11 cellular contexts compared by ENCODE assay signal in genomic region chr6:10170816-10171215, GRCh38.
DNase-seq lines count a peak whose midpoint lies in the region; ATAC-seq and TF ChIP-seq lines count a peak whose summit lies in the region.
"Had no signal": no experiment of that assay in that cellular context is flagged by ENCODE, and none has a peak within 500 bp of the region (broad histone marks: within the 10 kb centered on the region; RNA-seq: fewer than 3 reads in every experiment).

No MANE protein-coding gene starts in this region.

- no peak for TF ChIP-seq CTCF in neural crest cell (conservative IDR thresholded peaks at IDR 0.05)

- peaks cover 5% of the 10 kb centered on the region for H3K4me1 Mint-ChIP-seq in neural crest cell
- H3K4me1 Mint-ChIP-seq: B cell had no signal

- no peak for ATAC-seq in HG03196 (IDR thresholded peaks at IDR 0.05; ENCODE audit: unreplicated experiment)

- H3K4me3 Mint-ChIP-seq in neural crest cell = no peak overlapping the region
- H3K4me3 Mint-ChIP-seq: B cell had no signal

- H3K36me3 Mint-ChIP-seq in neural crest cell (ENCODE audit: low read depth) = peaks cover 5% of the 10 kb centered on the region

- H3K27ac Mint-ChIP-seq in neural crest cell (ENCODE audit: unreplicated experiment) = peak overlapping the region; percentile 28
- H3K27ac Mint-ChIP-seq: B cell had no signal

- peaks cover 17% of the 10 kb centered on the region for H3K9me3 Mint-ChIP-seq in neural crest cell

- H3K27me3 Mint-ChIP-seq in neural crest cell (ENCODE audit: low read depth) = no peaks in the 10 kb centered on the region
- H3K27me3 Mint-ChIP-seq: B cell had no signal

- DNase-seq in Daoy (ENCODE audit: low read depth) (peak; percentile 13), LoVo (ENCODE audit: low spot score) (peak; percentile 23), astrocyte of the hippocampus (ENCODE audit: low read depth, low spot score) (peak; percentile 9), neural crest cell (ENCODE audit: low read depth, low spot score) (no peak), hippocampal formation (lab: John Stamatoyannopoulos, UW) (no peak), cerebellar nuclear complex (lab: John Stamatoyannopoulos, UW) (no peak)
- DNase-seq: Caco-2, GF-D8, IMR-90 had no signal

Comparison
In these comparisons a context has a peak if more than half of its experiments do, and no peak if none do; other contexts are left out.
1. DNase-seq: peak in Daoy (single experiment), LoVo (single experiment) and astrocyte of the hippocampus (single experiment); none in neural crest cell (single experiment), hippocampal formation (0 of 2) and cerebellar nuclear complex (0 of 2).